Comparison of ENCODE assay signal across 21 cellular contexts in the genomic region with DNA sequence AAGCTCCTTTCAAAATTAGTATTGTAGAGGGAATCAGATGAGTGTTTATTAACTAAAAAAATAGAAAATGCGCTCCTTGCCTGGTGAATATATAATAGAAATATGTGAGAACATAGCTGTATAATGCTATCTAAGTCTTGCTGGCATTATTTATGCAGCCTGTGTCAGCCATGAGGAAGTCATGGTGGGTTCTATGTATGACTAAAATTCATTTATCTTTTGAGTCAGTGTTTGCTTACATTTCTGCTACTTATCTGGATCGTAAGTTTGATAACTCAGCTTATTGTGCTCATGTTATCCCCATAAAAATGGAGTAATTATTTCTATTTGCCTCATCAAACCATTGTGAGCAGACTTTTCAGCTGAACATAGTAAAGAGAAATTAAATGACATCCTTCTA.
DNase-seq lines count a peak whose midpoint lies in the region; ATAC-seq, FAIRE-seq and TF ChIP-seq lines count a peak whose summit lies in the region.
"Had no signal": no experiment of that assay in that cellular context is flagged by ENCODE, and none has a peak within 500 bp of the region (broad histone marks: within the 10 kb centered on the region; RNA-seq: fewer than 3 reads in every experiment).

No MANE protein-coding gene starts in this region.

- DNase-seq in NCI-H748 (lab: John Stamatoyannopoulos, UW; ENCODE audit: unreplicated experiment) (peak; percentile 11), NCI-H748 treated with DMSO at 0.1 percent for 48 hours (lab: John Stamatoyannopoulos, UW) (no peak), astrocyte of the spinal cord (ENCODE audit: low read depth, low spot score) (peak; percentile 18), HepG2 (ENCODE audit: low spot score) (no peak), DMS153 (lab: John Stamatoyannopoulos, UW) (no peak)
- DNase-seq: AML-193; Caco-2; CD4-positive, alpha-beta T cell; DMS79; GF-D8; H9; IMR-90 had no signal

- in situ Hi-C loops in astrocyte of the spinal cord (cut with HindIII; ENCODE audit: low sequenced_read_pairs): no loop called here
- in situ Hi-C loops in HepG2 (cut with HindIII; ENCODE audit: extremely low pct_ligation_motif_present, low pct_unique_long_range_greater_than_20kb): no loop called here

- H3K27me3 ChIP-seq in HepG2 (ENCODE audit: control insufficient read depth in 1 of 2, insufficient read depth in 2 of 2, low read length in 2 of 2): no peaks in the 10 kb centered on the region

- CTCF ChIA-PET in HepG2 (lab: Yijun Ruan, JAX; ENCODE audit: low intra/inter-chr PET ratio, low total read pairs): no interaction called here

- no peak for TF ChIP-seq EP300 in HepG2 (IDR thresholded peaks at IDR 0.05; ENCODE audit: low read depth in 2 of 2, low read length in 2 of 2)
- TF ChIP-seq EP300 in HepG2 (CRISPR knock-in tag; IDR thresholded peaks at IDR 0.05; ENCODE audit: borderline replicate concordance): no peak

- no peaks in the 10 kb centered on the region for H3K4me1 ChIP-seq in HepG2 (ENCODE audit: insufficient read depth, low read length)
- H3K4me1 ChIP-seq: A549, Caco-2 had no signal

- H3K4me3 ChIP-seq in astrocyte of the spinal cord (ENCODE audit: low read depth, low read length) (no peak overlapping the region), HepG2 (replicated peaks in 1 of 3; ENCODE audit: insufficient read depth in 1 of 3, low read depth in 2 of 3, low read length in 3 of 3) (no peak overlapping the region)
- H3K4me3 ChIP-seq: A549, K562 had no signal

- 0% methylated on average over 2 of the region's 2 CpGs for WGBS in HepG2 (ENCODE audit: low lambda C conversion rate)

- no peak overlapping the region for H3K4me2 ChIP-seq in HepG2 (ENCODE audit: low read depth, low read length)
- H3K4me2 ChIP-seq: A549 had no signal

- H4K20me1 ChIP-seq in HepG2 (ENCODE audit: insufficient read depth, low read length): no peaks in the 10 kb centered on the region

- no peak overlapping the region for H3K9ac ChIP-seq in HepG2 (ENCODE audit: insufficient read depth, low read depth, low read length)

- no peak for TF ChIP-seq RAD21 in HepG2 (CRISPR knock-in tag; IDR thresholded peaks at IDR 0.05)

- TF ChIP-seq POLR2A in HepG2 (IDR thresholded peaks at IDR 0.05; ENCODE audit: insufficient read depth in 1 of 2, low read depth in 2 of 2, low read length in 2 of 2): no peak

- FAIRE-seq in islet of Langerhans (lab: Jason Lieb, UNC): peak; percentile 95
- FAIRE-seq in HepG2 (lab: Jason Lieb, UNC): no peak
- FAIRE-seq: A549, D721Med, H1, K562 had no signal

- POLR2A ChIA-PET in HepG2 (lab: Yijun Ruan, JAX): no interaction called here

- H3K27ac ChIP-seq in HepG2 (ENCODE audit: extremely low read length, insufficient read depth, low read length): no peak overlapping the region
- H3K27ac ChIP-seq: 22Rv1, A549, C4-2B, HL-60 had no signal

- H2AFZ ChIP-seq in HepG2 (ENCODE audit: low read length): no peak overlapping the region

- no TSS peak for BruUV-seq in HepG2 (replicated peaks; lab: Mats Ljungman, UMichigan)

- H3K36me3 ChIP-seq in HepG2 (replicated peaks in 1 of 2; ENCODE audit: control insufficient read depth in 1 of 2, insufficient read depth in 2 of 2, low read length in 2 of 2): no peaks in the 10 kb centered on the region

- intact Hi-C loops in HepG2 (cut with micrococcal nuclease; ENCODE audit: unreplicated experiment): no loop called here

- H3K9me3 ChIP-seq in HepG2 (ENCODE audit: low read length): no peaks in the 10 kb centered on the region
- H3K9me3 ChIP-seq: A549, Caco-2 had no signal

- TF ChIP-seq CTCF in astrocyte of the spinal cord (IDR thresholded peaks at IDR 0.05; ENCODE audit: low read depth, low read length) (no peak), HepG2 (CRISPR knock-in tag; IDR thresholded peaks at IDR 0.05) (no peak)

- no peaks in the 10 kb centered on the region for H3K79me2 ChIP-seq in HepG2 (ENCODE audit: insufficient read depth, low read length)

- ATAC-seq in HepG2: no peak
- no peak for ATAC-seq in HG02588 (IDR thresholded peaks at IDR 0.05; ENCODE audit: unreplicated experiment)
- ATAC-seq: A549, K562 had no signal

TF ChIP-seq in HepG2, 621 proteins besides CTCF, POLR2A, EP300 and RAD21:
- TF ChIP-seq ZNF605 (CRISPR knock-in tag; IDR thresholded peaks at IDR 0.05): no peak
- no peak for TF ChIP-seq ZNF256 (CRISPR knock-in tag; conservative IDR thresholded peaks at IDR 0.05)
- TF ChIP-seq PRPF4 (IDR thresholded peaks at IDR 0.05; ENCODE audit: low read depth, low read length, poor library complexity, severe bottlenecking): no peak
- no peak for TF ChIP-seq AGO1 (IDR thresholded peaks at IDR 0.05; ENCODE audit: low read depth, low read length, poor library complexity, severe bottlenecking)
- no peak for TF ChIP-seq TCF12 (IDR thresholded peaks at IDR 0.05)
- TF ChIP-seq TCF12 (CRISPR knock-in tag; IDR thresholded peaks at IDR 0.05): no peak
- TF ChIP-seq HNF4G (IDR thresholded peaks at IDR 0.05; ENCODE audit: borderline replicate concordance, low read depth, low read length): no peak
- TF ChIP-seq HNF4G (CRISPR knock-in tag; IDR thresholded peaks at IDR 0.05; ENCODE audit: borderline replicate concordance, low read depth): no peak
- no peak for TF ChIP-seq MAFK (conservative IDR thresholded peaks at IDR 0.05 in 1 of 2, IDR thresholded peaks at IDR 0.05 in 1 of 2; ENCODE audit: low read length in 2 of 2)
- TF ChIP-seq ZNF317 (CRISPR knock-in tag; IDR thresholded peaks at IDR 0.05): no peak
- TF ChIP-seq ATAD3A (CRISPR knock-in tag; IDR thresholded peaks at IDR 0.05): no peak
- no peak for TF ChIP-seq HOXA5 (CRISPR knock-in tag; IDR thresholded peaks at IDR 0.05)
- TF ChIP-seq ADNP (CRISPR knock-in tag; IDR thresholded peaks at IDR 0.05): no peak

Comparison
In these comparisons a context has a peak if more than half of its experiments do, and no peak if none do; other contexts are left out.
1. DNase-seq: peak in NCI-H748 (single experiment) and astrocyte of the spinal cord (single experiment); none in NCI-H748 treated with DMSO at 0.1 percent for 48 hours (single experiment), HepG2 (single experiment) and DMS153 (single experiment).